8 cellular contexts compared by ENCODE assay signal in genomic region chr15:70892912-70893560, GRCh38. TPM values are rescaled to one million over a fixed set of nuclear protein-coding genes. Genes with fewer than 3 reads are reported as not detected.
DNase-seq lines count a peak whose midpoint lies in the region; ATAC-seq lines count a peak whose summit lies in the region.

No MANE protein-coding gene starts in this region.

- intact Hi-C loops in right cardiac atrium (cut with DNase I) = loop anchor here in 2 of 4 donors (10.0 kb wide), 1 partner anchor 212 kb away; no protein-coding TSS in a partner anchor

- H3K4me1 ChIP-seq in right cardiac atrium (ENCODE audit: control insufficient read depth, insufficient read depth, low read length) = no peaks in the 10 kb centered on the region
- H3K4me1 ChIP-seq in rectal smooth muscle tissue (ENCODE audit: control insufficient read depth, insufficient read depth, low read length) = peaks cover 4% of the 10 kb centered on the region

- 5% methylated on average over 10 of the region's 10 CpGs for WGBS in right cardiac atrium

- no peaks in the 10 kb centered on the region for H3K9me3 ChIP-seq in right cardiac atrium (ENCODE audit: control insufficient read depth, low read length)

- H3K4me3 ChIP-seq in right cardiac atrium (ENCODE audit: low read length) = peak overlapping the region; percentile 85
- peak overlapping the region; percentile 86 for H3K4me3 ChIP-seq in rectal smooth muscle tissue (ENCODE audit: low read length)

- DNase-seq in EL (peak; percentile 68), NCI-H1092 treated with DMSO at 0.1 percent for 48 hours (lab: John Stamatoyannopoulos, UW) (peak; percentile 66), right cardiac atrium (peak in 1 of 3 donors; percentile 61)
- no peak for DNase-seq in activated CD8-positive, alpha-beta memory T cell treated with anti-CD3 and anti-CD28 coated beads, Interleukin-2, amount 50 U/mL, for 4 hours

- H3K36me3 ChIP-seq in rectal smooth muscle tissue (ENCODE audit: control insufficient read depth, insufficient read depth, low read length) = no peaks in the 10 kb centered on the region

- H3K27ac ChIP-seq in angular gyrus (ENCODE audit: low read depth, low read length) = peak overlapping the region; percentile 96
- peak overlapping the region; percentile 71 for H3K27ac ChIP-seq in right cardiac atrium (ENCODE audit: low read length)
- peak overlapping the region; percentile 61 for H3K27ac ChIP-seq in rectal smooth muscle tissue (ENCODE audit: low read depth, low read length)

- peak; percentile 7 for ATAC-seq in GM21737 (IDR thresholded peaks at IDR 0.05; ENCODE audit: unreplicated experiment)
- ATAC-seq in right cardiac atrium = peak; percentile 53 to 66
- ATAC-seq in HG02970 (IDR thresholded peaks at IDR 0.05; ENCODE audit: low FRiP score, unreplicated experiment) = no peak

- H3K27me3 ChIP-seq in right cardiac atrium (ENCODE audit: control insufficient read depth, insufficient read depth) (no peaks in the 10 kb centered on the region), rectal smooth muscle tissue (ENCODE audit: control insufficient read depth, insufficient read depth, low read length) (no peaks in the 10 kb centered on the region)

- no peak overlapping the region for H3K9ac ChIP-seq in rectal smooth muscle tissue (ENCODE audit: low read length)

RNA-seq across cellular contexts. Expression of gene LRRC49, which starts 0.4 kb away (rescaled TPM):
- 10 to 100 TPM; 41.2 to 53.7 (median 49.4) TPM for total RNA-seq in right cardiac atrium
- 44.7 TPM for polyA plus RNA-seq in right cardiac atrium

RNA-seq across cellular contexts. Expression of gene THAP10, which starts 0.8 kb away (rescaled TPM):
- total RNA-seq in right cardiac atrium = 1 to 10 TPM; 1.8 to 4.9 (median 4.1) TPM
- 3.2 TPM for polyA plus RNA-seq in right cardiac atrium

RNA-seq across cellular contexts. Expression of gene LARP6, which starts 39.1 kb away (rescaled TPM):
- total RNA-seq in right cardiac atrium = 10 to 100 TPM; 34.1 to 44.0 (median 38.8) TPM
- 32.3 TPM for polyA plus RNA-seq in right cardiac atrium
